Comparison of ENCODE assay signal across 8 cellular contexts in the genomic region with DNA sequence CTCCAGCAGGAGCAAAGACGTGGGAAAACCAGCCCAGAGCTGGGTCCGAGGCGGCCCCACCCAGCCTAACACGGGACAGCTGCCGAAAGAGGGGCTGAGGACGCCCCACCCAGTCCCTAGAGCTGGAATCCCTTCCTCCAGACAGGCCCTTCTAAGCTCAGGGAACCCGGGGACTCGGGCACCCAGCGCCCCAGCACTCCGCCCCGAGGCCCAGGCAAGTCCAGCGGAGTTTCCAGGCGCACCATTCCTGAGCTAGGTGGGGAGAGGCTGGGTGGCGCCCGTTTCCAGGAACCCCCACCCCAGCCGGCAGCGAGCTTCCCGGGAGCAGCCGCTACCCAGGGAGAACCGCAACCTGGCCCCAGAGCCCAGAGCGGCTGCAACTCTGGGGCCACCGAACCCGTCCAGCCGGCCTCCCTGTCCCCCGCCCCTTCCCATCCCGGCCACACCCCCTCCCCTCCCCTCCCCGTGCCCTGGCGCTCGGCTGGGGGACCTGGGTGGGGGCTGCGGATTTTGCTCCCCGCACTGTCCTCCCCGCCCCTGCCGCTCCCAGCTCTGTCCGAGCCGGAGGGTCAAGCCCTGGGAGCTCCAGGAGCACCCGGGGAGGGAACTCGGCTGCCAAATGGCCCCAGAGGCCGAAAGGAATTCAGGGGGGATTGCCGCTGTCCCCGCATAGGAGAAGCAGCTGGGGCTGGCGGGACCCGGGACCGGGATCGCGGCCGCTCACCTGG. TPM values are rescaled to one million over a fixed set of nuclear protein-coding genes. Genes with fewer than 3 reads are reported as not detected.
DNase-seq lines count a peak whose midpoint lies in the region; ATAC-seq and TF ChIP-seq lines count a peak whose summit lies in the region.

No MANE protein-coding gene starts in this region.

- no peaks in the 10 kb centered on the region; the same call in 1 of the 2 replicates for H3K79me2 ChIP-seq in H9 (ENCODE audit: insufficient read depth, low read length)

- H4K91ac ChIP-seq in H9 (ENCODE audit: insufficient read length, low read depth, low read length) = no peak overlapping the region

- no peak overlapping the region for H3K4ac ChIP-seq in H9 (ENCODE audit: low read depth, low read length)

- no peaks in the 10 kb centered on the region; a peak in 2 of 5 replicates for H3K9me3 Mint-ChIP-seq in H9
- H3K9me3 Mint-ChIP-seq in dendritic cell treated with granulocyte-macrophage colony-stimulating factor and Interleukin-4, amounts not matched to agents 40 ng/mL and 50 ng/mL, for 4 days = no peaks in the 10 kb centered on the region

- H2BK120ac ChIP-seq in H9 (ENCODE audit: low read depth, low read length, poor library complexity, severe bottlenecking) = no peak overlapping the region

- no peak overlapping the region for H3K9ac ChIP-seq in H9 (ENCODE audit: extremely low read depth, insufficient read length, low read length)

- H3T11ph ChIP-seq in H9 (ENCODE audit: low read length) = no peak overlapping the region

- H2BK12ac ChIP-seq in H9 (ENCODE audit: insufficient read length, low read depth, low read length) = no peak overlapping the region

- H2BK5ac ChIP-seq in H9 (ENCODE audit: insufficient read length, low read length) = no peak overlapping the region

- no peaks in the 10 kb centered on the region for H4K20me1 ChIP-seq in H9 (ENCODE audit: control insufficient read depth, insufficient read depth, insufficient read length)

- H3K4me1 ChIP-seq in H9 (ENCODE audit: insufficient read depth, low read length) (peaks cover 10% of the 10 kb centered on the region; the same call in 1 of the 2 replicates), Peyer's patch (peaks cover 7 to 68% (median 60%) of the 10 kb centered on the region in 4 donors), lower lobe of right lung (peaks cover 81% of the 10 kb centered on the region), upper lobe of left lung (peaks cover 63 to 90% (median 83%) of the 10 kb centered on the region in 4 donors)

- no peak overlapping the region for H4K5ac ChIP-seq in H9 (ENCODE audit: insufficient read length, low read depth, low read length)

- H3K27me3 ChIP-seq in H9 (ENCODE audit: insufficient read depth, low read length) = no peaks in the 10 kb centered on the region; the same call in 1 of the 2 replicates
- H3K27me3 ChIP-seq in Peyer's patch = no peaks in the 10 kb centered on the region
- H3K27me3 ChIP-seq in lower lobe of right lung (ENCODE audit: low read depth) = no peaks in the 10 kb centered on the region
- H3K27me3 ChIP-seq in upper lobe of left lung = no peaks in the 10 kb centered on the region

- H4K8ac ChIP-seq in H9 (replicated peaks; ENCODE audit: insufficient read length, low read depth, low read length) = no peak overlapping the region

- TF ChIP-seq EP300 in upper lobe of left lung (IDR thresholded peaks at IDR 0.05) = no peak

- no peaks in the 10 kb centered on the region for H3K79me1 ChIP-seq in H9 (ENCODE audit: insufficient read depth, low read depth, low read length, poor library complexity, severe bottlenecking)

- H2AK5ac ChIP-seq in H9 (ENCODE audit: insufficient read length, low read length) = no peak overlapping the region

- intact Hi-C loops in dendritic cell treated with granulocyte-macrophage colony-stimulating factor and Interleukin-4, amounts not matched to agents 40 ng/mL and 50 ng/mL, for 4 days (cut with micrococcal nuclease) = loop anchor here (2.0 to 5.0 kb wide), 2 partner anchors 15 to 59 kb away; a partner anchor contains a TSS
- intact Hi-C loops in lower lobe of right lung (cut with DNase I) = loop anchor here (10.0 kb wide), 1 partner anchor 47 kb away; no protein-coding TSS in a partner anchor

- peak overlapping the region; percentile 81 to 85 for H3K4me3 Mint-ChIP-seq in H9
- peak overlapping the region; percentile 93 for H3K4me3 Mint-ChIP-seq in dendritic cell treated with granulocyte-macrophage colony-stimulating factor and Interleukin-4, amounts not matched to agents 40 ng/mL and 50 ng/mL, for 4 days

- DNase-seq in H9 = no peak
- peak in 2 of 3 donors; percentile 62 to 77 for DNase-seq in Peyer's patch
- DNase-seq in lower lobe of right lung = no peak
- peak in 1 of 2 donors; percentile 70 for DNase-seq in upper lobe of left lung
- DNase-seq in GM19238 (ENCODE audit: insufficient read length, low spot score) = no peak
- no peak for DNase-seq in NCI-H774 (lab: John Stamatoyannopoulos, UW)

- H3K27ac Mint-ChIP-seq in H9 = peak overlapping the region in 1 of 3 experiments; percentile 82; a peak in 2 of 7 replicates
- peak overlapping the region; percentile 93 for H3K27ac Mint-ChIP-seq in dendritic cell treated with granulocyte-macrophage colony-stimulating factor and Interleukin-4, amounts not matched to agents 40 ng/mL and 50 ng/mL, for 4 days

- H3K36me3 ChIP-seq in Peyer's patch (peaks cover 0 to 29% (median 0%) of the 10 kb centered on the region in 3 donors), lower lobe of right lung (peaks cover 30% of the 10 kb centered on the region), upper lobe of left lung (peaks cover 12 to 31% (median 28%) of the 10 kb centered on the region in 4 donors)

- H3K23me2 ChIP-seq in H9 (ENCODE audit: insufficient read length, low read depth, low read length, poor library complexity, severe bottlenecking) = peaks cover 19% of the 10 kb centered on the region

- H3K56ac ChIP-seq in H9 (ENCODE audit: insufficient read length, low read depth, low read length) = no peak overlapping the region

- TF ChIP-seq POLR2A in Peyer's patch (IDR thresholded peaks at IDR 0.05) = peak; percentile 2 to 76
- TF ChIP-seq POLR2A in upper lobe of left lung (IDR thresholded peaks at IDR 0.05) = no peak

- no peak overlapping the region for H2BK15ac ChIP-seq in H9 (ENCODE audit: low read depth, low read length)

- H3K36me3 Mint-ChIP-seq in H9 (ENCODE audit: insufficient read depth in 1 of 3, low read depth in 3 of 3) = peaks cover 7 to 10% (median 9%) of the 10 kb centered on the region in 3 experiments
- H3K36me3 Mint-ChIP-seq in dendritic cell treated with granulocyte-macrophage colony-stimulating factor and Interleukin-4, amounts not matched to agents 40 ng/mL and 50 ng/mL, for 4 days (ENCODE audit: low read depth) = peaks cover 73% of the 10 kb centered on the region

- H2AFZ ChIP-seq in H9 (ENCODE audit: low read length) = no peak overlapping the region

- WGBS in H9 (ENCODE audit: extremely low coverage, insufficient read length, low lambda C conversion rate) = no CpG with 5 or more reads among the region's 46 CpGs
- WGBS in upper lobe of left lung, 2 donors = 0% methylated on average over 7 to 27 of the region's 46 CpGs

- H3K4me2 ChIP-seq in H9 (ENCODE audit: insufficient read depth, insufficient read length, low read length) = peak overlapping the region; percentile 64

- H3K9me3 ChIP-seq in H9 (ENCODE audit: control insufficient read depth, low read depth, low read length) (no peaks in the 10 kb centered on the region), Peyer's patch (no peaks in the 10 kb centered on the region), lower lobe of right lung (no peaks in the 10 kb centered on the region), upper lobe of left lung (no peaks in the 10 kb centered on the region)

- H3K27me3 Mint-ChIP-seq in H9 (ENCODE audit: low read depth) = peaks cover 9% of the 10 kb centered on the region
- H3K27me3 Mint-ChIP-seq in dendritic cell treated with granulocyte-macrophage colony-stimulating factor and Interleukin-4, amounts not matched to agents 40 ng/mL and 50 ng/mL, for 4 days = peaks cover 3% of the 10 kb centered on the region

- TF ChIP-seq CTCF in H9 (conservative IDR thresholded peaks at IDR 0.05) (no peak), Peyer's patch (IDR thresholded peaks at IDR 0.05) (no peak), lower lobe of right lung (IDR thresholded peaks at IDR 0.05) (no peak), upper lobe of left lung (IDR thresholded peaks at IDR 0.05) (peak in 1 of 6 experiments; percentile 6)

- H3K4me3 ChIP-seq in Peyer's patch = peak overlapping the region; percentile 59 to 97 (median 82)
- peak overlapping the region; percentile 94 for H3K4me3 ChIP-seq in lower lobe of right lung
- peak overlapping the region; percentile 78 to 89 (median 83) for H3K4me3 ChIP-seq in upper lobe of left lung

- ATAC-seq in lower lobe of right lung = peak; percentile 53 to 59
- peak; percentile 1 to 20 for ATAC-seq in upper lobe of left lung (ENCODE audit: low FRiP score in 2 of 2)
- no peak for ATAC-seq in HG02642 (IDR thresholded peaks at IDR 0.05; ENCODE audit: poor library complexity, unreplicated experiment)

- peak overlapping the region; percentile 22 for H3K18ac ChIP-seq in H9 (ENCODE audit: insufficient read length, low read depth, low read length)

- H3K23ac ChIP-seq in H9 (ENCODE audit: insufficient read length, low read depth, low read length) = no peak overlapping the region

- no peak overlapping the region for H2BK20ac ChIP-seq in H9 (ENCODE audit: low read depth, low read length, poor library complexity, severe bottlenecking)

- peaks cover 24% of the 10 kb centered on the region in 2 experiments for H3K4me1 Mint-ChIP-seq in H9
- H3K4me1 Mint-ChIP-seq in dendritic cell treated with granulocyte-macrophage colony-stimulating factor and Interleukin-4, amounts not matched to agents 40 ng/mL and 50 ng/mL, for 4 days (ENCODE audit: low read depth) = peaks cover 91% of the 10 kb centered on the region

- no peak overlapping the region; the same call in 1 of the 2 replicates for H3K14ac ChIP-seq in H9 (ENCODE audit: insufficient read depth, low read length)

- no peak overlapping the region for H3K27ac ChIP-seq in H9 (ENCODE audit: insufficient read length, low read depth, low read length)
- H3K27ac ChIP-seq in Peyer's patch = peak overlapping the region; percentile 84 to 99 (median 90)
- H3K27ac ChIP-seq in lower lobe of right lung = peak overlapping the region; percentile 91
- peak overlapping the region; percentile 88 to 96 (median 90) for H3K27ac ChIP-seq in upper lobe of left lung

RNA-seq across cellular contexts. Expression of a gene that starts 0.5 kb away (rescaled TPM):
- 85.7 and 86.8 TPM in 2 replicates for total RNA-seq in H9 (2021)
- 100 to 1,000 TPM in 1 of 4 donors, 10 to 100 TPM in 3; 54.5 to 107 (median 94.9) TPM for total RNA-seq in Peyer's patch
- 173 TPM for total RNA-seq in lower lobe of right lung
- total RNA-seq in upper lobe of left lung = 100 to 1,000 TPM in 5 of 6 donors, 10 to 100 TPM in 1; 51.4 to 216 (median 195) TPM

RNA-seq across cellular contexts. Expression of a gene that starts 2.5 kb away (rescaled TPM):
- total RNA-seq in H9 (2021) = 1.0 and 1.9 TPM in 2 replicates
- total RNA-seq in Peyer's patch = 10 to 100 TPM in 3 of 4 donors, 1 to 10 TPM in 1; 10.0 to 66.8 (median 22.5) TPM
- 33.8 TPM for total RNA-seq in lower lobe of right lung
- 10 to 100 TPM; 10.8 to 65.0 (median 33.8) TPM for total RNA-seq in upper lobe of left lung

RNA-seq across cellular contexts. Expression of a gene that starts 18.1 kb away (rescaled TPM):
- total RNA-seq in H9 (2021) (not detected in 2 replicates), Peyer's patch (1 to 10 TPM in 1 of 4 donors, not detected in 3; 1.6 TPM), lower lobe of right lung (not detected), upper lobe of left lung (1 to 10 TPM in 1 of 6 donors, under 1 TPM in 2, not detected in 3; 0.46 to 1.1 (median 0.54) TPM)

RNA-seq across cellular contexts. Expression of a gene that starts 40.3 kb away (rescaled TPM):
- 41.0 and 43.9 TPM in 2 replicates for total RNA-seq in H9 (2021)
- total RNA-seq in Peyer's patch = 10 to 100 TPM; 51.2 to 87.2 (median 77.3) TPM
- total RNA-seq in lower lobe of right lung = 217 TPM
- 100 to 1,000 TPM; 110 to 265 (median 179) TPM for total RNA-seq in upper lobe of left lung

RNA-seq across cellular contexts. Expression of a gene that starts 58.8 kb away (rescaled TPM):
- total RNA-seq in H9 (2021) (95.8 and 98.7 TPM in 2 replicates), Peyer's patch (10 to 100 TPM in 2 of 4 donors, 1 to 10 TPM in 2; 6.2 to 46.2 (median 10.1) TPM), lower lobe of right lung (6.6 TPM), upper lobe of left lung (10 to 100 TPM in 3 of 6 donors, 1 to 10 TPM in 3; 2.8 to 16.0 (median 9.0) TPM)

Comparison
In these comparisons a context has a peak if more than half of its experiments do, and no peak if none do; other contexts are left out.
1. DNase-seq: peak in Peyer's patch (2 of 3); none in H9 (single experiment), lower lobe of right lung (single experiment), GM19238 (single experiment) and NCI-H774 (single experiment).
2. POLR2A ChIP-seq: peak in Peyer's patch (2 of 2); none in upper lobe of left lung (0 of 4).
3. Peak in every context shown above with its lines, with median percentiles within 50 percentile points of each other: H3K4me3 ChIP-seq.